10 cellular contexts compared by ENCODE assay signal in the genomic region with DNA sequence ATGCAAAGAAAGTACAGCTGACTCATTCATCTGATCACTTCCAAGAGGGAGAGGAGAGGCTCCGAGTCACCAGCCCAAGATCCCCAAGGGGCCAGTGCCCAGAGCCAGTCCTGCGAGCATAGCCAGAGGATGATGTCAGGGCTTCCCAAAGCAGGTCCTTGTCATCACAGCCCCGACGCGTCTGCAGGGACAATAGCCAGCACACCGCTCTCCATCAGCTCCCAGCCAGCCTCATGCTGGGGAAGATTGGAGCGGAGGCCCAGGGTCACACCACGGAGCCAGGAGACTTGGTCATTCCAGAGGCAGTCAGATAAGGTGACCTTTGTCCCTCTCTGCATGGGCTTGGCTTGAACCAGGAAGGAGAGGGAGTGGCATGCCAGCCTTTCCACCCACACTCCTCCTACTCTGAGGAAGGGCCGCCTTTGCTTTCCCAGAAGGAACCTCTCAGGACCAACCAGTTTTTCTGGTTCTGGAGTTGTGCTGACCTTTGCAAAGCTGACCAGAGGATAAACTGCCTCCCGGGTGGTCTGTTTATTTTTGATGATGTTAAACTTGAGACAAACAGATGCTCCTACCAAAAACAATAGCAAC. TPM values are rescaled to one million over a fixed set of nuclear protein-coding genes. Genes with fewer than 3 reads are reported as not detected.
DNase-seq lines count a peak whose midpoint lies in the region; ATAC-seq, FAIRE-seq and TF ChIP-seq lines count a peak whose summit lies in the region.
"Had no signal": no experiment of that assay in that cellular context is flagged by ENCODE, and none has a peak within 500 bp of the region (broad histone marks: within the 10 kb centered on the region; RNA-seq: fewer than 3 reads in every experiment).

No MANE protein-coding gene starts in this region.

- H3K9ac ChIP-seq in astrocyte (ENCODE audit: low read length) = no peak overlapping the region

- no peaks in the 10 kb centered on the region for H3K36me3 ChIP-seq in astrocyte (ENCODE audit: insufficient read depth, low read length)

- intact Hi-C loops in left ventricle myocardium superior (cut with micrococcal nuclease) = no loop called here
- intact Hi-C loops in posterior vena cava (cut with DNase I) = loop anchor here in 1 of 2 donors (10.0 kb wide), 2 partner anchors 476 to 546 kb away; no protein-coding TSS in a partner anchor

- H3K79me2 ChIP-seq in astrocyte (ENCODE audit: insufficient read depth, low read length) = no peaks in the 10 kb centered on the region

- peak overlapping the region; percentile 53 for H3K27ac ChIP-seq in astrocyte (ENCODE audit: low read depth, low read length)

- peaks cover 2% of the 10 kb centered on the region for H3K36me3 Mint-ChIP-seq in astrocyte (ENCODE audit: low read depth, unreplicated experiment)
- H3K36me3 Mint-ChIP-seq: stimulated activated naive B cell treated with anti-CD40 and anti-IgM and Interleukin-4, amounts not matched to agents 10 μg/mL and 1 μg/mL and 100 μg/mL, for 72 hours had no signal

- H3K4me1 Mint-ChIP-seq in astrocyte (ENCODE audit: low read depth, unreplicated experiment) = peaks cover 13% of the 10 kb centered on the region
- H3K4me1 Mint-ChIP-seq: stimulated activated naive B cell treated with anti-CD40 and anti-IgM and Interleukin-4, amounts not matched to agents 10 μg/mL and 1 μg/mL and 100 μg/mL, for 72 hours had no signal

- H4K20me1 ChIP-seq in astrocyte (ENCODE audit: insufficient read depth, low read length) = no peaks in the 10 kb centered on the region

- peaks cover 21% of the 10 kb centered on the region for H3K4me1 ChIP-seq in astrocyte (ENCODE audit: insufficient read depth, low read length)

- no peak overlapping the region for H3K4me3 ChIP-seq in astrocyte (ENCODE audit: insufficient read depth, low read depth, low read length)

- no peak for FAIRE-seq in astrocyte (lab: Jason Lieb, UNC)

- no peaks in the 10 kb centered on the region for H3K27me3 Mint-ChIP-seq in astrocyte (ENCODE audit: low read depth, unreplicated experiment)

- no peaks in the 10 kb centered on the region for H3K9me3 ChIP-seq in astrocyte (ENCODE audit: insufficient read depth, low read depth, low read length)

- no peak overlapping the region for H3K4me3 Mint-ChIP-seq in astrocyte (ENCODE audit: unreplicated experiment)
- H3K4me3 Mint-ChIP-seq: stimulated activated naive B cell treated with anti-CD40 and anti-IgM and Interleukin-4, amounts not matched to agents 10 μg/mL and 1 μg/mL and 100 μg/mL, for 72 hours had no signal

- H3K9me3 Mint-ChIP-seq in astrocyte (ENCODE audit: unreplicated experiment) = no peaks in the 10 kb centered on the region
- H3K9me3 Mint-ChIP-seq: stimulated activated naive B cell treated with anti-CD40 and anti-IgM and Interleukin-4, amounts not matched to agents 10 μg/mL and 1 μg/mL and 100 μg/mL, for 72 hours had no signal

- no peak for TF ChIP-seq CTCF in astrocyte (IDR thresholded peaks at IDR 0.05; ENCODE audit: insufficient read depth, low read depth, low read length)

- H3K27me3 ChIP-seq in astrocyte (ENCODE audit: insufficient read depth, low read length) = no peaks in the 10 kb centered on the region

- H2AFZ ChIP-seq in astrocyte (ENCODE audit: low read depth, low read length) = peak overlapping the region; percentile 59

- no peak overlapping the region for H3K27ac Mint-ChIP-seq in astrocyte (ENCODE audit: unreplicated experiment)
- H3K27ac Mint-ChIP-seq: stimulated activated naive B cell treated with anti-CD40 and anti-IgM and Interleukin-4, amounts not matched to agents 10 μg/mL and 1 μg/mL and 100 μg/mL, for 72 hours had no signal

- ATAC-seq in left ventricle myocardium superior (peak; percentile 84), GM18870 (IDR thresholded peaks at IDR 0.05; ENCODE audit: unreplicated experiment) (no peak)
- ATAC-seq: stimulated activated naive B cell treated with anti-CD40 and anti-IgM and Interleukin-4, amounts not matched to agents 10 μg/mL and 1 μg/mL and 100 μg/mL, for 72 hours had no signal

- peak overlapping the region; percentile 73 for H3K4me2 ChIP-seq in astrocyte (ENCODE audit: low read length)

- DNase-seq in ELF-1 (ENCODE audit: low read depth, low spot score) (peak; percentile 95), astrocyte (ENCODE audit: low read depth) (peak; percentile 50), left ventricle myocardium superior (peak; percentile 90), posterior vena cava (ENCODE audit: low spot score) (peak; percentile 94), mesenteric fat pad (ENCODE audit: low spot score) (no peak)
- DNase-seq in NK-92 treated with Interleukin-12 subunit alpha and Interleukin-12 subunit beta, amount 100 ng/mL, for 24 hours (lab: John Stamatoyannopoulos, UW) = no peak
- no peak for DNase-seq in activated T-cell treated with anti-CD3 and anti-CD28 coated beads, Interleukin-2, amount 50 U/mL, for 1 hour
- DNase-seq: activated CD4-positive, alpha-beta T cell treated with anti-CD3 and anti-CD28 coated beads, Interleukin-2, amount 50 U/mL, for 48 hours; stimulated activated naive B cell treated with anti-CD40 and anti-IgM and Interleukin-4, amounts not matched to agents 10 μg/mL and 1 μg/mL and 100 μg/mL, for 72 hours had no signal

RNA-seq across cellular contexts. Expression of gene ARHGAP44, which starts 58.3 kb away (rescaled TPM):
- total RNA-seq in astrocyte (1.4 and 3.0 TPM in 2 replicates), left ventricle myocardium superior (9.9 TPM), posterior vena cava (1 to 10 TPM; 4.2 to 6.0 TPM), mesenteric fat pad (4.1 TPM)

Comparison
In these comparisons a context has a peak if more than half of its experiments do, and no peak if none do; other contexts are left out.
1. DNase-seq: peak in ELF-1 (single experiment), astrocyte (single experiment), left ventricle myocardium superior (single experiment) and posterior vena cava (single experiment); none in mesenteric fat pad (single experiment), NK-92 treated with Interleukin-12 subunit alpha and Interleukin-12 subunit beta, amount 100 ng/mL, for 24 hours (single experiment) and activated T-cell treated with anti-CD3 and anti-CD28 coated beads, Interleukin-2, amount 50 U/mL, for 1 hour (single experiment).